27 cellular contexts compared by ENCODE assay signal in the genomic region with DNA sequence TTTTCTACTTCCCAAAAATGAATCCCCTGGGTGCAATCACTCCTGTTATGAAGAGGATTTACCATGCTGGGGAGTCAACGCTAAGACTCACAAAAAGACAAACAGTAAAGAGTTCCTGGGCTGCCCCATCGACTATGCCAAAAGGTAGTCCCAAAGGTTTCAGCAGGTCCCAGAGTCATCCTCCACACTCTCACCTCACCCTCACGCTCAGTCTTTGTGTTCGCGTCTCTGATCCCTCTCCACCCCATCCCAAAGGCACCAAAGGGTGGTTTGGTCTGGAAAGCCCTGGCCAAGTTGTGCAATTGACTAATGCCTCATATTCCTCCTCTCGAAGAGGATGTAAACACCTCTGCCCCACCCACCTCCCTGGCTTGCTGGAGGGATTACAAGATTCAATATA.
"Had no signal": no experiment of that assay in that cellular context is flagged by ENCODE, and none has a peak within 500 bp of the region (broad histone marks: within the 10 kb centered on the region; RNA-seq: fewer than 3 reads in every experiment).

No MANE protein-coding gene starts in this region.

- H3K9ac ChIP-seq: SK-N-SH had no signal

- H3K27me3 Mint-ChIP-seq: activated naive CD8-positive, alpha-beta T cell had no signal

- H3K36me3 Mint-ChIP-seq: activated CD8-positive, alpha-beta memory T cell treated with anti-CD3 and anti-CD28 coated beads, Interleukin-2, amount 10 ng/mL, durations not matched to agents 7 days and 5 days; activated naive CD4-positive, alpha-beta T cell treated with anti-CD3 and anti-CD28 coated beads, Interleukin-2, amount 10 ng/mL, durations not matched to agents 7 days and 5 days; activated naive CD8-positive, alpha-beta T cell; brain; WTC11 had no signal

- DNase-seq: activated CD4-positive, alpha-beta memory T cell treated with anti-CD3 and anti-CD28 coated beads, Interleukin-2, amount 10 ng/mL, durations not matched to agents 7 days and 5 days; activated CD4-positive, alpha-beta T cell treated with anti-CD3 and anti-CD28 coated beads for 4 hours; activated CD8-positive, alpha-beta memory T cell treated with anti-CD3 and anti-CD28 coated beads for 24 hours; activated CD8-positive, alpha-beta memory T cell treated with anti-CD3 and anti-CD28 coated beads, Interleukin-2, amount 10 ng/mL, durations not matched to agents 7 days and 5 days; activated CD8-positive, alpha-beta memory T cell treated with anti-CD3 and anti-CD28 coated beads, Interleukin-2, amount 50 U/mL, for 48 hours; activated effector memory CD4-positive, alpha-beta T cell treated with Interleukin-2 at 50 U/mL for 16 hours; activated naive CD4-positive, alpha-beta T cell treated with anti-CD3 and anti-CD28 coated beads, Interleukin-2, amount 10 ng/mL, durations not matched to agents 7 days and 5 days; activated naive CD8-positive, alpha-beta T cell treated with anti-CD3 and anti-CD28 coated beads, Interleukin-2, amount 50 U/mL, for 24 hours; activated T-cell treated with anti-CD3 and anti-CD28 coated beads, Interleukin-2, amount 50 U/mL, for 48 hours; anterior cingulate cortex; central memory CD4-positive, alpha-beta T cell; NCI-H1105; NCI-H1417 treated with DMSO at 0.1 percent for 48 hours; NCI-H2029; NCI-H345; NCI-H524 treated with DMSO at 0.1 percent for 48 hours; Peyer's patch; RPMI8226; SHP77 treated with DMSO at 0.1 percent for 48 hours; SK-N-SH had no signal

- ATAC-seq: activated CD4-positive, CD25-positive, alpha-beta regulatory T cell treated with anti-CD3 and anti-CD28 coated beads, Interleukin-2, amount 50 U/mL, for 24 hours; activated CD8-positive, alpha-beta memory T cell treated with anti-CD3 and anti-CD28 coated beads, Interleukin-2, amount 10 ng/mL, durations not matched to agents 7 days and 5 days; activated naive CD8-positive, alpha-beta T cell treated with anti-CD3 and anti-CD28 coated beads, Interleukin-2, amount 50 U/mL, for 24 hours; WTC11 had no signal

- H3K4me3 Mint-ChIP-seq: activated CD4-positive, alpha-beta memory T cell treated with anti-CD3 and anti-CD28 coated beads, Interleukin-2, amount 10 ng/mL, durations not matched to agents 7 days and 5 days; activated CD8-positive, alpha-beta memory T cell treated with anti-CD3 and anti-CD28 coated beads, Interleukin-2, amount 10 ng/mL, durations not matched to agents 7 days and 5 days; activated naive CD4-positive, alpha-beta T cell treated with anti-CD3 and anti-CD28 coated beads, Interleukin-2, amount 10 ng/mL, durations not matched to agents 7 days and 5 days; activated naive CD8-positive, alpha-beta T cell; activated naive CD8-positive, alpha-beta T cell treated with anti-CD3 and anti-CD28 coated beads, Interleukin-2, amount 50 U/mL, for 24 hours; brain; T-helper 1 cell treated with Interleukin-12 subunit alpha and Interleukin-12 subunit beta and Interleukin-4 antibody, amounts not matched to agents 30 μg/mL and 1 μg/mL, for 36 hours; T-helper 2 cell treated with Interferon-gamma antibody and Interleukin-4, amounts not matched to agents 5 μg/mL and 100 μg/mL, for 36 hours; WTC11 had no signal

- H3K9me3 Mint-ChIP-seq: activated CD4-positive, alpha-beta memory T cell treated with anti-CD3 and anti-CD28 coated beads, Interleukin-2, amount 10 ng/mL, durations not matched to agents 7 days and 5 days; activated naive CD4-positive, alpha-beta T cell treated with anti-CD3 and anti-CD28 coated beads, Interleukin-2, amount 10 ng/mL, durations not matched to agents 7 days and 5 days; activated naive CD8-positive, alpha-beta T cell treated with anti-CD3 and anti-CD28 coated beads, Interleukin-2, amount 50 U/mL, for 24 hours; T-helper 1 cell treated with Interleukin-12 subunit alpha and Interleukin-12 subunit beta and Interleukin-4 antibody, amounts not matched to agents 30 μg/mL and 1 μg/mL, for 36 hours; T-helper 2 cell treated with Interferon-gamma antibody and Interleukin-4, amounts not matched to agents 5 μg/mL and 100 μg/mL, for 36 hours; WTC11 had no signal

- H3K4me1 ChIP-seq: Peyer's patch, SJSA1 had no signal

- H3K27ac Mint-ChIP-seq: activated CD4-positive, alpha-beta memory T cell treated with anti-CD3 and anti-CD28 coated beads, Interleukin-2, amount 10 ng/mL, durations not matched to agents 7 days and 5 days; activated CD8-positive, alpha-beta memory T cell treated with anti-CD3 and anti-CD28 coated beads, Interleukin-2, amount 10 ng/mL, durations not matched to agents 7 days and 5 days; activated naive CD4-positive, alpha-beta T cell treated with anti-CD3 and anti-CD28 coated beads, Interleukin-2, amount 10 ng/mL, durations not matched to agents 7 days and 5 days; activated naive CD8-positive, alpha-beta T cell; activated naive CD8-positive, alpha-beta T cell treated with anti-CD3 and anti-CD28 coated beads, Interleukin-2, amount 50 U/mL, for 24 hours; T-helper 1 cell treated with Interleukin-12 subunit alpha and Interleukin-12 subunit beta and Interleukin-4 antibody, amounts not matched to agents 30 μg/mL and 1 μg/mL, for 36 hours; T-helper 2 cell treated with Interferon-gamma antibody and Interleukin-4, amounts not matched to agents 5 μg/mL and 100 μg/mL, for 36 hours; WTC11 had no signal

- H3K4me2 ChIP-seq: SK-N-SH had no signal

- H3K9me3 ChIP-seq: Peyer's patch, SJSA1, SK-N-SH had no signal

- H3K4me1 Mint-ChIP-seq: activated CD4-positive, alpha-beta memory T cell treated with anti-CD3 and anti-CD28 coated beads, Interleukin-2, amount 10 ng/mL, durations not matched to agents 7 days and 5 days; activated CD8-positive, alpha-beta memory T cell treated with anti-CD3 and anti-CD28 coated beads, Interleukin-2, amount 10 ng/mL, durations not matched to agents 7 days and 5 days; activated naive CD4-positive, alpha-beta T cell treated with anti-CD3 and anti-CD28 coated beads, Interleukin-2, amount 10 ng/mL, durations not matched to agents 7 days and 5 days; activated naive CD8-positive, alpha-beta T cell treated with anti-CD3 and anti-CD28 coated beads, Interleukin-2, amount 50 U/mL, for 24 hours had no signal

- H3K27me3 ChIP-seq: Peyer's patch, SJSA1 had no signal

- H3K27ac ChIP-seq: Peyer's patch, SJSA1 had no signal

- H3K9me2 ChIP-seq: SK-N-SH had no signal

- H3K36me3 ChIP-seq: Peyer's patch, SJSA1 had no signal

- H3K4me3 ChIP-seq: Peyer's patch, SJSA1 had no signal
